In genomic region chr14:73462078-73462715, GRCh38 we compare ENCODE assay signal across 2 cellular contexts.
TF ChIP-seq lines count a peak whose summit lies in the region.

No MANE protein-coding gene starts in this region.

TF ChIP-seq in HepG2, 621 proteins besides CTCF, POLR2A, EP300 and RAD21 (continues in another document):
- TF ChIP-seq ZNF484 (CRISPR knock-in tag; IDR thresholded peaks at IDR 0.05; ENCODE audit: borderline replicate concordance, low read depth) (no peak), ZBTB37 (CRISPR knock-in tag; IDR thresholded peaks at IDR 0.05) (peak; percentile 84; the same call in 1 of the 2 replicates), TRIM22 (IDR thresholded peaks at IDR 0.05) (no peak), ZNF20 (CRISPR knock-in tag; IDR thresholded peaks at IDR 0.05) (no peak), MIXL1 (CRISPR knock-in tag; IDR thresholded peaks at IDR 0.05) (peak; percentile 81), ZSCAN20 (CRISPR knock-in tag; IDR thresholded peaks at IDR 0.05; ENCODE audit: borderline replicate concordance) (no peak), BATF2 (CRISPR knock-in tag; IDR thresholded peaks at IDR 0.05) (no peak), ZBTB39 (CRISPR knock-in tag; IDR thresholded peaks at IDR 0.05) (no peak), ZNF432 (CRISPR knock-in tag; IDR thresholded peaks at IDR 0.05; ENCODE audit: borderline replicate concordance) (no peak), ZNF280B (CRISPR knock-in tag; IDR thresholded peaks at IDR 0.05; ENCODE audit: borderline replicate concordance) (no peak), ZFP91 (CRISPR knock-in tag; IDR thresholded peaks at IDR 0.05; ENCODE audit: borderline replicate concordance) (peak; percentile 86), CCAR2 (optimal IDR thresholded peaks at IDR 0.05; ENCODE audit: low read depth, low read length) (peak; percentile 74), NFRKB (IDR thresholded peaks at IDR 0.05) (no peak), ATF7-NPFF (CRISPR knock-in tag; IDR thresholded peaks at IDR 0.05; ENCODE audit: low read depth) (peak; percentile 67; the same call in 1 of the 2 replicates), GATAD1 (CRISPR knock-in tag; IDR thresholded peaks at IDR 0.05) (peak; percentile 23; the same call in 1 of the 2 replicates), ZFP36L2 (CRISPR knock-in tag; IDR thresholded peaks at IDR 0.05) (no peak), ATF5 (CRISPR knock-in tag; IDR thresholded peaks at IDR 0.05; ENCODE audit: low read depth) (no peak), SNAPC2 (CRISPR knock-in tag; IDR thresholded peaks at IDR 0.05) (no peak)

TF ChIP-seq in GM12891, 5 proteins besides CTCF, POLR2A, EP300 and RAD21:
- TF ChIP-seq POU2F2 (IDR thresholded peaks at IDR 0.05; ENCODE audit: low read depth, low read length) (no peak), POLR2AphosphoS5 (IDR thresholded peaks at IDR 0.05; ENCODE audit: low read depth, low read length) (no peak), TAF1 (IDR thresholded peaks at IDR 0.05; ENCODE audit: low read depth, low read length) (no peak), PAX5 (IDR thresholded peaks at IDR 0.05; ENCODE audit: insufficient read depth, low read length, severe bottlenecking) (no peak), SPI1 (IDR thresholded peaks at IDR 0.05; ENCODE audit: low read depth, low read length) (no peak)
TF ChIP-seq in GM12891: peak in this region for 0.
